ENCODE assay signal across 18 cellular contexts in genomic region chr12:19462441-19462840, GRCh38. TPM values are rescaled to one million over a fixed set of nuclear protein-coding genes. Genes with fewer than 3 reads are reported as not detected.
A peak's percentile ranks its signal among the peaks of the same experiment; 100 is the strongest.
DNase-seq lines count a peak whose midpoint lies in the region; ATAC-seq, FAIRE-seq and TF ChIP-seq lines count a peak whose summit lies in the region.
"Had no signal": no experiment of that assay in that cellular context is flagged by ENCODE, and none has a peak within 500 bp of the region (broad histone marks: within the 10 kb centered on the region; RNA-seq: fewer than 3 reads in every experiment).

No MANE protein-coding gene starts in this region.

- dilution Hi-C loops in endothelial cell of umbilical vein (cut with MboI; ENCODE audit: extremely low pct_ligation_motif_present, low sequenced_read_pairs) = no loop called here

- H3K4me3 Mint-ChIP-seq in CD4-positive, CD25-positive, alpha-beta regulatory T cell = no peak overlapping the region
- H3K4me3 Mint-ChIP-seq: H9; stimulated activated naive CD8-positive, alpha-beta T cell treated with anti-CD3 and anti-CD28 coated beads, Interleukin-15, Interleukin-2, amounts not matched to agents 100 ng/mL and 50 ng/mL, for 24 hours had no signal

- no peak overlapping the region for H3K27ac Mint-ChIP-seq in CD4-positive, CD25-positive, alpha-beta regulatory T cell
- H3K27ac Mint-ChIP-seq: activated naive CD4-positive, alpha-beta T cell treated with anti-CD3 and anti-CD28 coated beads, Interleukin-2, amount 50 U/mL, for 72 hours had no signal

- no peak for DNase-seq in CD4-positive, CD25-positive, alpha-beta regulatory T cell
- DNase-seq in NCI-H1092 treated with DMSO at 0.1 percent for 48 hours (lab: John Stamatoyannopoulos, UW) = peak; percentile 33
- peak; percentile 56 for DNase-seq in endothelial cell of umbilical vein (ENCODE audit: low read depth, low spot score)
- no peak for DNase-seq in breast epithelium (ENCODE audit: low spot score in 2 of 2)
- no peak for DNase-seq in hippocampal formation (lab: John Stamatoyannopoulos, UW)
- DNase-seq in foreskin melanocyte = no peak
- no peak for DNase-seq in ovary
- DNase-seq: H9; left lung; stimulated activated CD4-positive, alpha-beta T cell treated with anti-CD3 and anti-CD28 coated beads, Interleukin-4, amount 100 ng/mL, for 1 hour; tibial artery had no signal

- H3K9ac ChIP-seq in OCI-LY3 (ENCODE audit: low read length) (no peak overlapping the region), endothelial cell of umbilical vein (replicated peaks; ENCODE audit: extremely low read depth, insufficient read depth, low read length) (no peak overlapping the region)
- H3K9ac ChIP-seq: KMS-11 had no signal

- H3K36me3 ChIP-seq in CD4-positive, CD25-positive, alpha-beta regulatory T cell (ENCODE audit: control insufficient read depth, insufficient read depth, low read length) = peaks cover 21% of the 10 kb centered on the region
- peaks cover 30% of the 10 kb centered on the region for H3K36me3 ChIP-seq in OCI-LY3 (replicated peaks; ENCODE audit: low read depth, low read length)
- H3K36me3 ChIP-seq in endothelial cell of umbilical vein (ENCODE audit: control insufficient read depth in 2 of 2, extremely low read depth in 1 of 2, insufficient read depth in 2 of 2, low read length in 2 of 2) = peaks cover 3 to 6% of the 10 kb centered on the region in 2 experiments
- H3K36me3 ChIP-seq in breast epithelium = no peaks in the 10 kb centered on the region
- H3K36me3 ChIP-seq in ovary = no peaks in the 10 kb centered on the region

- no peaks in the 10 kb centered on the region for H3K9me1 ChIP-seq in endothelial cell of umbilical vein (replicated peaks; ENCODE audit: control insufficient read depth, extremely low read depth, insufficient read depth, low read length)

- peaks cover 26 to 48% (median 42%) of the 10 kb centered on the region in 4 donors for H3K4me1 Mint-ChIP-seq in CD4-positive, CD25-positive, alpha-beta regulatory T cell

- no peaks in the 10 kb centered on the region for H3K9me3 Mint-ChIP-seq in CD4-positive, CD25-positive, alpha-beta regulatory T cell
- H3K9me3 Mint-ChIP-seq: activated naive CD4-positive, alpha-beta T cell treated with anti-CD3 and anti-CD28 coated beads, Interleukin-2, amount 50 U/mL, for 72 hours; H9; stimulated activated naive CD8-positive, alpha-beta T cell treated with anti-CD3 and anti-CD28 coated beads, Interleukin-15, Interleukin-2, amounts not matched to agents 100 ng/mL and 50 ng/mL, for 24 hours had no signal

- POLR2A ChIA-PET in endothelial cell of umbilical vein (lab: Charles Lee) = no interaction called here

- H4K20me1 ChIP-seq in OCI-LY3 (ENCODE audit: insufficient read depth, low read length) (peaks cover 48% of the 10 kb centered on the region), endothelial cell of umbilical vein (replicated peaks; ENCODE audit: control insufficient read depth, extremely low read depth, insufficient read depth, low read length) (no peaks in the 10 kb centered on the region)

- H3K9me3 ChIP-seq in CD4-positive, CD25-positive, alpha-beta regulatory T cell (ENCODE audit: control insufficient read depth in 2 of 2, low read length in 2 of 2) = no peaks in the 10 kb centered on the region
- H3K9me3 ChIP-seq in OCI-LY3 (ENCODE audit: insufficient read depth, low read length) (no peaks in the 10 kb centered on the region), endothelial cell of umbilical vein (replicated peaks; ENCODE audit: control insufficient read depth, insufficient read depth, low read length) (no peaks in the 10 kb centered on the region), breast epithelium (no peaks in the 10 kb centered on the region), ovary (no peaks in the 10 kb centered on the region)
- H3K9me3 ChIP-seq: left lung, mucosa of descending colon, tibial artery had no signal

- no peak overlapping the region for H3K4me3 ChIP-seq in CD4-positive, CD25-positive, alpha-beta regulatory T cell (ENCODE audit: low read depth, low read length)
- H3K4me3 ChIP-seq in OCI-LY3 (ENCODE audit: low read length) (no peak overlapping the region), endothelial cell of umbilical vein (replicated peaks in 1 of 3; ENCODE audit: insufficient read depth in 1 of 3, low read depth in 1 of 3, low read length in 3 of 3) (no peak overlapping the region), breast epithelium (no peak overlapping the region), ovary (no peak overlapping the region)
- H3K4me3 ChIP-seq: left lung, mucosa of descending colon, smooth muscle cell, tibial artery had no signal

- no peak for ATAC-seq in CD4-positive, CD25-positive, alpha-beta regulatory T cell (ENCODE audit: low read depth in 2 of 2)
- ATAC-seq: left lung, mucosa of descending colon had no signal

- H3K4me1 ChIP-seq in CD4-positive, CD25-positive, alpha-beta regulatory T cell (ENCODE audit: control insufficient read depth, insufficient read depth, low read length, poor library complexity, severe bottlenecking) = peaks cover 9% of the 10 kb centered on the region
- H3K4me1 ChIP-seq in OCI-LY3 (ENCODE audit: low read length) = peaks cover 29% of the 10 kb centered on the region
- peaks cover 4% of the 10 kb centered on the region for H3K4me1 ChIP-seq in endothelial cell of umbilical vein (ENCODE audit: control insufficient read depth, extremely low read depth, insufficient read depth, low read length)
- peaks cover 0 to 3% of the 10 kb centered on the region in 2 donors for H3K4me1 ChIP-seq in breast epithelium
- peaks cover 3% of the 10 kb centered on the region for H3K4me1 ChIP-seq in ovary (ENCODE audit: insufficient read depth)

- no peak for TF ChIP-seq EP300 in ovary (IDR thresholded peaks at IDR 0.05)

- TF ChIP-seq POLR2A in endothelial cell of umbilical vein (IDR thresholded peaks at IDR 0.05; ENCODE audit: low read depth, low read length) = no peak
- no peak for TF ChIP-seq POLR2A in breast epithelium (IDR thresholded peaks at IDR 0.05)
- TF ChIP-seq POLR2A in ovary (IDR thresholded peaks at IDR 0.05) = no peak

- H3K4me2 ChIP-seq in OCI-LY3 (ENCODE audit: low read length) = peak overlapping the region; percentile 31; the same call in 1 of the 2 replicates
- no peak overlapping the region for H3K4me2 ChIP-seq in endothelial cell of umbilical vein (ENCODE audit: insufficient read depth, low read length)
- H3K4me2 ChIP-seq: KMS-11, smooth muscle cell had no signal

- H3K27me3 ChIP-seq in CD4-positive, CD25-positive, alpha-beta regulatory T cell (ENCODE audit: control insufficient read depth, insufficient read depth, low read length) = no peaks in the 10 kb centered on the region
- no peaks in the 10 kb centered on the region for H3K27me3 ChIP-seq in OCI-LY3 (ENCODE audit: low read depth, low read length)
- H3K27me3 ChIP-seq in endothelial cell of umbilical vein (ENCODE audit: control insufficient read depth in 2 of 2, insufficient read depth in 2 of 2, low read length in 2 of 2) = no peaks in the 10 kb centered on the region
- H3K27me3 ChIP-seq in breast epithelium = no peaks in the 10 kb centered on the region
- no peaks in the 10 kb centered on the region for H3K27me3 ChIP-seq in ovary
- H3K27me3 ChIP-seq: left lung, tibial artery had no signal

- FAIRE-seq in endothelial cell of umbilical vein (lab: Jason Lieb, UNC) = no peak
- FAIRE-seq: colon had no signal

- H3K27me3 Mint-ChIP-seq in CD4-positive, CD25-positive, alpha-beta regulatory T cell = no peaks in the 10 kb centered on the region
- H3K27me3 Mint-ChIP-seq: stimulated activated naive CD8-positive, alpha-beta T cell treated with anti-CD3 and anti-CD28 coated beads, Interleukin-15, Interleukin-2, amounts not matched to agents 100 ng/mL and 50 ng/mL, for 24 hours had no signal

- WGBS in ovary, 3 donors = 58 to 84% (median 74%) methylated on average over 5 of the region's 5 CpGs

- TF ChIP-seq CTCF in OCI-LY3 (IDR thresholded peaks at IDR 0.05; ENCODE audit: low read depth, low read length) = no peak
- TF ChIP-seq CTCF in endothelial cell of umbilical vein (IDR thresholded peaks at IDR 0.05; ENCODE audit: extremely low read depth in 1 of 2, insufficient read depth in 1 of 2, low read depth in 1 of 2, low read length in 2 of 2) = no peak
- TF ChIP-seq CTCF in breast epithelium (IDR thresholded peaks at IDR 0.05) = no peak
- no peak for TF ChIP-seq CTCF in ovary (IDR thresholded peaks at IDR 0.05)

- intact Hi-C loops in endothelial cell of umbilical vein (cut with micrococcal nuclease) (no loop called here), breast epithelium (cut with DNase I; ENCODE audit: low total_unique reads) (no loop called here), ovary (cut with DNase I) (no loop called here)

- H2AFZ ChIP-seq in OCI-LY3 (ENCODE audit: low read depth, low read length) = no peak overlapping the region
- no peak overlapping the region for H2AFZ ChIP-seq in endothelial cell of umbilical vein (ENCODE audit: low read depth, low read length)

- no TSS peak for BruUV-seq in endothelial cell of umbilical vein (replicated peaks; lab: Mats Ljungman, UMichigan)

- H3K79me2 ChIP-seq in OCI-LY3 (ENCODE audit: low read length) (peaks cover 88% of the 10 kb centered on the region), endothelial cell of umbilical vein (ENCODE audit: control insufficient read depth, insufficient read depth, low read length) (peaks cover 61% of the 10 kb centered on the region)

- peak overlapping the region; percentile 5 for H3K27ac ChIP-seq in CD4-positive, CD25-positive, alpha-beta regulatory T cell (ENCODE audit: insufficient read depth, low read length, poor library complexity, severe bottlenecking)
- no peak overlapping the region for H3K27ac ChIP-seq in OCI-LY3 (ENCODE audit: low read length)
- H3K27ac ChIP-seq in endothelial cell of umbilical vein (ENCODE audit: insufficient read depth, low read depth, low read length) = no peak overlapping the region
- no peak overlapping the region for H3K27ac ChIP-seq in breast epithelium
- H3K27ac ChIP-seq in ovary = no peak overlapping the region
- H3K27ac ChIP-seq: KMS-11, left lung, tibial artery had no signal

- CTCF ChIA-PET in endothelial cell of umbilical vein (lab: Charles Lee) = no interaction called here

- H3K36me3 Mint-ChIP-seq in CD4-positive, CD25-positive, alpha-beta regulatory T cell = peaks cover 34% of the 10 kb centered on the region

RNA-seq across cellular contexts. Expression of gene AEBP2, which starts 23.1 kb away (rescaled TPM):
- 64.7 TPM for total RNA-seq in CD4-positive, CD25-positive, alpha-beta regulatory T cell
- polyA plus RNA-seq in CD4-positive, CD25-positive, alpha-beta regulatory T cell = 10 to 100 TPM in 3 of 4 donors, 1 to 10 TPM in 1; 9.1 to 11.8 (median 11.6) TPM
- total RNA-seq in endothelial cell of umbilical vein (42.2 and 45.1 TPM in 2 replicates), breast epithelium (10 to 100 TPM; 38.2 to 50.3 (median 42.0) TPM), ovary (10 to 100 TPM; 27.9 to 62.4 (median 51.6) TPM)
- polyA plus RNA-seq in endothelial cell of umbilical vein (5.5 and 8.8 TPM in 2 replicates), ovary (10 to 100 TPM; 22.4 to 33.7 TPM)
- 12.9 and 14.3 TPM in 2 replicates for polyA plus RNA-seq in endothelial cell of umbilical vein (2011; cell fraction: cytosol; rRNA removed)
- 15.2 and 18.0 TPM in 2 replicates for polyA plus RNA-seq in endothelial cell of umbilical vein (2011; cell fraction: nucleus; rRNA removed)
- 25.2 and 27.9 TPM in 2 replicates for polyA plus RNA-seq in endothelial cell of umbilical vein (2012)
- polyA minus RNA-seq in endothelial cell of umbilical vein = 14.6 and 19.6 TPM in 2 replicates
- polyA minus RNA-seq in endothelial cell of umbilical vein (2011; cell fraction: cytosol; rRNA and poly(A)+ RNA removed) = 17.5 TPM
- polyA minus RNA-seq in endothelial cell of umbilical vein (2011; cell fraction: nucleus; rRNA and poly(A)+ RNA removed) = 18.3 and 25.1 TPM in 2 replicates

Comparison
In these comparisons a context has a peak if more than half of its experiments do, and no peak if none do; other contexts are left out.
1. DNase-seq: peak in NCI-H1092 treated with DMSO at 0.1 percent for 48 hours (single experiment) and endothelial cell of umbilical vein (single experiment); none in CD4-positive, CD25-positive, alpha-beta regulatory T cell (0 of 3), breast epithelium (0 of 2), hippocampal formation (0 of 2), foreskin melanocyte (single experiment) and ovary (0 of 5).